8 cellular contexts compared by ENCODE assay signal in genomic region chr7:76069238-76069638, GRCh38. TPM values are rescaled to one million over a fixed set of nuclear protein-coding genes. Genes with fewer than 3 reads are reported as not detected.
DNase-seq lines count a peak whose midpoint lies in the region; TF ChIP-seq lines count a peak whose summit lies in the region.

No MANE protein-coding gene starts in this region.

- H2AFZ ChIP-seq in parathyroid adenoma, result peak overlapping the region; percentile 72

- H3K27me3 Mint-ChIP-seq in activated naive CD4-positive, alpha-beta T cell treated with anti-CD3 and anti-CD28 coated beads for 36 hours (ENCODE audit: low read depth), result no peaks in the 10 kb centered on the region
- no peaks in the 10 kb centered on the region for H3K27me3 Mint-ChIP-seq in activated naive CD4-positive, alpha-beta T cell treated with anti-CD3 and anti-CD28 coated beads, Interleukin-2, amount 10 ng/mL, durations not matched to agents 7 days and 5 days

- H3K27me3 ChIP-seq in SJSA1 (replicated peaks) (no peaks in the 10 kb centered on the region), parathyroid adenoma (ENCODE audit: control insufficient read depth, insufficient read depth, low read length) (no peaks in the 10 kb centered on the region)

- H3K4me1 ChIP-seq in SJSA1 (replicated peaks) (peaks cover 10% of the 10 kb centered on the region; the same call in 1 of the 2 replicates), parathyroid adenoma (no peaks in the 10 kb centered on the region)

- no peak overlapping the region for H3K9ac ChIP-seq in parathyroid adenoma

- no peak overlapping the region for H3K4me3 Mint-ChIP-seq in activated naive CD4-positive, alpha-beta T cell treated with anti-CD3 and anti-CD28 coated beads for 36 hours
- no peak overlapping the region for H3K4me3 Mint-ChIP-seq in activated naive CD4-positive, alpha-beta T cell treated with anti-CD3 and anti-CD28 coated beads, Interleukin-2, amount 10 ng/mL, durations not matched to agents 7 days and 5 days

- intact Hi-C loops in activated naive CD4-positive, alpha-beta T cell treated with anti-CD3 and anti-CD28 coated beads for 36 hours (cut with micrococcal nuclease), result loop anchor here (1.0 kb wide), 1 partner anchor 61 kb away; no protein-coding TSS in a partner anchor

- H3K9me3 Mint-ChIP-seq in activated naive CD4-positive, alpha-beta T cell treated with anti-CD3 and anti-CD28 coated beads for 36 hours, result no peaks in the 10 kb centered on the region
- H3K9me3 Mint-ChIP-seq in activated naive CD4-positive, alpha-beta T cell treated with anti-CD3 and anti-CD28 coated beads, Interleukin-2, amount 10 ng/mL, durations not matched to agents 7 days and 5 days, result no peaks in the 10 kb centered on the region

- no peak overlapping the region for H3K4me2 ChIP-seq in parathyroid adenoma (ENCODE audit: low read length)

- H3K27ac ChIP-seq in SJSA1 (no peak overlapping the region), parathyroid adenoma (peak overlapping the region; percentile 32)

- no peak overlapping the region for H3K27ac Mint-ChIP-seq in activated naive CD4-positive, alpha-beta T cell treated with anti-CD3 and anti-CD28 coated beads for 36 hours
- no peak overlapping the region for H3K27ac Mint-ChIP-seq in activated naive CD4-positive, alpha-beta T cell treated with anti-CD3 and anti-CD28 coated beads, Interleukin-2, amount 10 ng/mL, durations not matched to agents 7 days and 5 days

- CTCF ChIA-PET in activated naive CD4-positive, alpha-beta T cell treated with anti-CD3 and anti-CD28 coated beads for 36 hours (lab: Charles Lee), result interaction anchor here (0.8 kb wide), 1 partner anchor 21 kb away, joined by 5 read pairs; no protein-coding TSS in a partner anchor
- CTCF ChIA-PET in activated naive CD4-positive, alpha-beta T cell treated with anti-CD3 and anti-CD28 coated beads, Interleukin-2, amount 10 ng/mL, durations not matched to agents 7 days and 5 days (lab: Charles Lee), result interaction anchor here (0.5 to 1.4 kb wide), 2 partner anchors 245 to 246 kb away, joined by 3 to 4 read pairs; no protein-coding TSS in a partner anchor

- peak; percentile 57 for TF ChIP-seq CTCF in fibroblast of the aortic adventitia (IDR thresholded peaks at IDR 0.05; ENCODE audit: insufficient read depth, low read length)
- peak; percentile 43 for TF ChIP-seq CTCF in parathyroid adenoma (IDR thresholded peaks at IDR 0.05)

- H3K4me3 ChIP-seq in SJSA1 (no peak overlapping the region), fibroblast of the aortic adventitia (ENCODE audit: low read depth, low read length) (no peak overlapping the region), parathyroid adenoma (ENCODE audit: low read depth, low read length) (no peak overlapping the region)

- H3K36me3 Mint-ChIP-seq in activated naive CD4-positive, alpha-beta T cell treated with anti-CD3 and anti-CD28 coated beads for 36 hours (ENCODE audit: low read depth), result peaks cover 17% of the 10 kb centered on the region
- peaks cover 14% of the 10 kb centered on the region for H3K36me3 Mint-ChIP-seq in activated naive CD4-positive, alpha-beta T cell treated with anti-CD3 and anti-CD28 coated beads, Interleukin-2, amount 10 ng/mL, durations not matched to agents 7 days and 5 days

- H3K9me3 ChIP-seq in SJSA1 (replicated peaks) (no peaks in the 10 kb centered on the region), parathyroid adenoma (ENCODE audit: control insufficient read depth, low read length) (no peaks in the 10 kb centered on the region)

- DNase-seq in activated naive CD4-positive, alpha-beta T cell treated with anti-CD3 and anti-CD28 coated beads for 36 hours, result peak; percentile 35
- no peak for DNase-seq in activated naive CD4-positive, alpha-beta T cell treated with anti-CD3 and anti-CD28 coated beads, Interleukin-2, amount 10 ng/mL, durations not matched to agents 7 days and 5 days
- DNase-seq in SJSA1 (ENCODE audit: low read depth in 1 of 2, low spot score in 2 of 2) (peak; percentile 60 to 75), fibroblast of the aortic adventitia (ENCODE audit: low read depth) (peak; percentile 91), NCI-H1092 treated with DMSO at 0.1 percent for 48 hours (lab: John Stamatoyannopoulos, UW) (no peak), NK-92 (lab: John Stamatoyannopoulos, UW; ENCODE audit: unreplicated experiment) (no peak)
- no peak for DNase-seq in stimulated activated CD4-positive, alpha-beta T cell treated with anti-CD3 and anti-CD28 coated beads, Interleukin-2, amount 100 ng/mL, for 48 hours

- H3K79me2 ChIP-seq in parathyroid adenoma, result no peaks in the 10 kb centered on the region

- H3K4me1 Mint-ChIP-seq in activated naive CD4-positive, alpha-beta T cell treated with anti-CD3 and anti-CD28 coated beads for 36 hours (ENCODE audit: low read depth), result no peaks in the 10 kb centered on the region
- H3K4me1 Mint-ChIP-seq in activated naive CD4-positive, alpha-beta T cell treated with anti-CD3 and anti-CD28 coated beads, Interleukin-2, amount 10 ng/mL, durations not matched to agents 7 days and 5 days, result no peaks in the 10 kb centered on the region

- H3K36me3 ChIP-seq in SJSA1 (peaks cover 34% of the 10 kb centered on the region), parathyroid adenoma (ENCODE audit: control insufficient read depth, insufficient read depth, low read length) (no peaks in the 10 kb centered on the region)

RNA-seq across cellular contexts. Expression of gene MDH2, which starts 21.3 kb away (rescaled TPM):
- 100 to 1,000 TPM; 325 TPM for total RNA-seq in activated naive CD4-positive, alpha-beta T cell treated with anti-CD3 and anti-CD28 coated beads for 36 hours
- total RNA-seq in SJSA1 (2014; rRNA removed; shearing (Covaris generic)), result 69.9 and 72.2 TPM in 2 replicates
- 38.3 and 43.8 TPM in 2 replicates for total RNA-seq in fibroblast of the aortic adventitia (ENCODE audit: low replicate concordance)

RNA-seq across cellular contexts. Expression of gene STYXL1, which starts 21.4 kb away (rescaled TPM):
- total RNA-seq in activated naive CD4-positive, alpha-beta T cell treated with anti-CD3 and anti-CD28 coated beads for 36 hours, result 10 to 100 TPM; 27.6 to 28.1 TPM
- 78.4 and 123 TPM in 2 replicates for total RNA-seq in SJSA1 (2014; rRNA removed; shearing (Covaris generic))
- total RNA-seq in fibroblast of the aortic adventitia (ENCODE audit: low replicate concordance), result 22.2 and 33.2 TPM in 2 replicates

Comparison
In these comparisons a context has a peak if more than half of its experiments do, and no peak if none do; other contexts are left out.
1. DNase-seq: peak in activated naive CD4-positive, alpha-beta T cell treated with anti-CD3 and anti-CD28 coated beads for 36 hours (single experiment), SJSA1 (2 of 2) and fibroblast of the aortic adventitia (single experiment); none in activated naive CD4-positive, alpha-beta T cell treated with anti-CD3 and anti-CD28 coated beads, Interleukin-2, amount 10 ng/mL, durations not matched to agents 7 days and 5 days (single experiment), stimulated activated CD4-positive, alpha-beta T cell treated with anti-CD3 and anti-CD28 coated beads, Interleukin-2, amount 100 ng/mL, for 48 hours (0 of 2), NCI-H1092 treated with DMSO at 0.1 percent for 48 hours (single experiment) and NK-92 (single experiment).